17 cellular contexts compared by ENCODE assay signal in genomic region chr5:147359551-147359950, GRCh38.
DNase-seq lines count a peak whose midpoint lies in the region; FAIRE-seq and TF ChIP-seq lines count a peak whose summit lies in the region.
"Had no signal": no experiment of that assay in that cellular context is flagged by ENCODE, and none has a peak within 500 bp of the region (broad histone marks: within the 10 kb centered on the region; RNA-seq: fewer than 3 reads in every experiment).

No MANE protein-coding gene starts in this region.

- H3K9me3 ChIP-seq in Karpas-422 (ENCODE audit: low read length) = no peaks in the 10 kb centered on the region
- H3K9me3 ChIP-seq in astrocyte (ENCODE audit: insufficient read depth, low read depth, low read length) = no peaks in the 10 kb centered on the region
- no peaks in the 10 kb centered on the region for H3K9me3 ChIP-seq in effector memory CD4-positive, alpha-beta T cell (ENCODE audit: control insufficient read depth, low read length)
- H3K9me3 ChIP-seq: BLaER1 treated with 17β-estradiol and CSF1 and Interleukin-3, amounts not matched to agents 10 nM and 100 nM had no signal

- H3K36me3 Mint-ChIP-seq in astrocyte (ENCODE audit: low read depth, unreplicated experiment) = peaks cover 3% of the 10 kb centered on the region
- no peaks in the 10 kb centered on the region for H3K36me3 Mint-ChIP-seq in glutamatergic neuron (ENCODE audit: unreplicated experiment)
- H3K36me3 Mint-ChIP-seq: CD4-positive, CD25-positive, alpha-beta regulatory T cell had no signal

- no peaks in the 10 kb centered on the region for H4K20me1 ChIP-seq in Karpas-422 (ENCODE audit: insufficient read depth, low read depth, low read length)
- no peaks in the 10 kb centered on the region for H4K20me1 ChIP-seq in astrocyte (ENCODE audit: insufficient read depth, low read length)
- H4K20me1 ChIP-seq: BLaER1 treated with 17β-estradiol and CSF1 and Interleukin-3, amounts not matched to agents 10 nM and 100 nM had no signal

- no peaks in the 10 kb centered on the region for H3K9me3 Mint-ChIP-seq in astrocyte (ENCODE audit: unreplicated experiment)
- no peaks in the 10 kb centered on the region for H3K9me3 Mint-ChIP-seq in glutamatergic neuron (ENCODE audit: unreplicated experiment)
- H3K9me3 Mint-ChIP-seq: H9 had no signal

- H3K4me3 Mint-ChIP-seq in astrocyte (ENCODE audit: unreplicated experiment) (no peak overlapping the region), glutamatergic neuron (ENCODE audit: unreplicated experiment) (no peak overlapping the region)
- H3K4me3 Mint-ChIP-seq: CD4-positive, CD25-positive, alpha-beta regulatory T cell; H9 had no signal

- H3K4me1 ChIP-seq in Karpas-422 (ENCODE audit: low read length) (no peaks in the 10 kb centered on the region), astrocyte (ENCODE audit: insufficient read depth, low read length) (peaks cover 3% of the 10 kb centered on the region)
- H3K4me1 ChIP-seq in effector memory CD4-positive, alpha-beta T cell (ENCODE audit: control insufficient read depth, insufficient read depth, low read length, poor library complexity, severe bottlenecking) = no peaks in the 10 kb centered on the region
- H3K4me1 ChIP-seq: BLaER1 treated with 17β-estradiol and CSF1 and Interleukin-3, amounts not matched to agents 10 nM and 100 nM had no signal

- peak; percentile 6 for DNase-seq in Karpas-422
- DNase-seq in astrocyte (ENCODE audit: low read depth) = no peak
- DNase-seq in kidney tubule cell (ENCODE audit: low spot score) = peak; percentile 50
- peak; percentile 27 for DNase-seq in renal cortical epithelial cell (ENCODE audit: low read depth)
- no peak for DNase-seq in glutamatergic neuron
- no peak for DNase-seq in retina
- DNase-seq in effector memory CD4-positive, alpha-beta T cell = no peak
- DNase-seq in HT-29 (ENCODE audit: low spot score) = no peak
- DNase-seq: ACHN; CD4-positive, CD25-positive, alpha-beta regulatory T cell; DMS79; GOT3; H9 had no signal

- no peaks in the 10 kb centered on the region for H3K9me2 ChIP-seq in Karpas-422 (replicated peaks; ENCODE audit: insufficient read depth, low read length)

- no peak overlapping the region for H3K27ac ChIP-seq in Karpas-422 (ENCODE audit: low read length)
- no peak overlapping the region for H3K27ac ChIP-seq in astrocyte (ENCODE audit: low read depth, low read length)
- H3K27ac ChIP-seq in effector memory CD4-positive, alpha-beta T cell (ENCODE audit: insufficient read depth, low read length, poor library complexity, severe bottlenecking) = no peak overlapping the region
- H3K27ac ChIP-seq: BLaER1 treated with 17β-estradiol and CSF1 and Interleukin-3, amounts not matched to agents 10 nM and 100 nM had no signal

- H3K27me3 ChIP-seq in Karpas-422 (ENCODE audit: low read length) (no peaks in the 10 kb centered on the region), astrocyte (ENCODE audit: insufficient read depth, low read length) (no peaks in the 10 kb centered on the region)
- no peaks in the 10 kb centered on the region for H3K27me3 ChIP-seq in effector memory CD4-positive, alpha-beta T cell (replicated peaks; ENCODE audit: control insufficient read depth, insufficient read depth, low read length, poor library complexity, severe bottlenecking)
- H3K27me3 ChIP-seq: BLaER1 treated with 17β-estradiol and CSF1 and Interleukin-3, amounts not matched to agents 10 nM and 100 nM had no signal

- H3K27ac Mint-ChIP-seq in astrocyte (ENCODE audit: unreplicated experiment) = no peak overlapping the region
- no peak overlapping the region for H3K27ac Mint-ChIP-seq in glutamatergic neuron (ENCODE audit: unreplicated experiment)
- H3K27ac Mint-ChIP-seq: CD4-positive, CD25-positive, alpha-beta regulatory T cell; H9 had no signal

- peaks cover 8% of the 10 kb centered on the region for H3K4me1 Mint-ChIP-seq in astrocyte (ENCODE audit: low read depth, unreplicated experiment)
- H3K4me1 Mint-ChIP-seq in glutamatergic neuron (ENCODE audit: low read depth, unreplicated experiment) = peaks cover 11% of the 10 kb centered on the region
- H3K4me1 Mint-ChIP-seq: CD4-positive, CD25-positive, alpha-beta regulatory T cell had no signal

- no peak overlapping the region for H3K9ac ChIP-seq in Karpas-422 (ENCODE audit: low read length)
- H3K9ac ChIP-seq in astrocyte (ENCODE audit: low read length) = no peak overlapping the region
- H3K9ac ChIP-seq: BLaER1 treated with 17β-estradiol and CSF1 and Interleukin-3, amounts not matched to agents 10 nM and 100 nM had no signal

- no peak for FAIRE-seq in astrocyte (lab: Jason Lieb, UNC)
- FAIRE-seq: GM12878, GM18507, HepG2 had no signal

- H3K4me3 ChIP-seq in Karpas-422 (ENCODE audit: low read length) (no peak overlapping the region), astrocyte (ENCODE audit: insufficient read depth, low read depth, low read length) (no peak overlapping the region)
- no peak overlapping the region for H3K4me3 ChIP-seq in effector memory CD4-positive, alpha-beta T cell (ENCODE audit: insufficient read depth, low read depth, low read length, poor library complexity, severe bottlenecking)
- H3K4me3 ChIP-seq: BLaER1 treated with 17β-estradiol and CSF1 and Interleukin-3, amounts not matched to agents 10 nM and 100 nM; GM12878 had no signal

- TF ChIP-seq CTCF in astrocyte (IDR thresholded peaks at IDR 0.05; ENCODE audit: insufficient read depth, low read depth, low read length) (no peak), glutamatergic neuron (IDR thresholded peaks at IDR 0.05; ENCODE audit: partially characterized antibody, unreplicated experiment) (no peak)

- H3K27me3 Mint-ChIP-seq in astrocyte (ENCODE audit: low read depth, unreplicated experiment) (peaks cover 3% of the 10 kb centered on the region), glutamatergic neuron (ENCODE audit: unreplicated experiment) (peaks cover 3% of the 10 kb centered on the region)
- H3K27me3 Mint-ChIP-seq: CD4-positive, CD25-positive, alpha-beta regulatory T cell had no signal

- H2AFZ ChIP-seq in Karpas-422 (ENCODE audit: low read length) = no peak overlapping the region
- H2AFZ ChIP-seq in astrocyte (ENCODE audit: low read depth, low read length) = no peak overlapping the region

- H3K79me2 ChIP-seq in Karpas-422 (ENCODE audit: low read length) (no peaks in the 10 kb centered on the region), astrocyte (ENCODE audit: insufficient read depth, low read length) (no peaks in the 10 kb centered on the region)

- H3K36me3 ChIP-seq in Karpas-422 (ENCODE audit: insufficient read depth, low read length) = no peaks in the 10 kb centered on the region
- H3K36me3 ChIP-seq in astrocyte (ENCODE audit: insufficient read depth, low read length) = no peaks in the 10 kb centered on the region
- no peaks in the 10 kb centered on the region for H3K36me3 ChIP-seq in effector memory CD4-positive, alpha-beta T cell (ENCODE audit: control insufficient read depth, insufficient read depth, low read length)
- H3K36me3 ChIP-seq: BLaER1 treated with 17β-estradiol and CSF1 and Interleukin-3, amounts not matched to agents 10 nM and 100 nM had no signal

- no peak overlapping the region for H3K4me2 ChIP-seq in Karpas-422 (ENCODE audit: low read depth, low read length, poor library complexity, severe bottlenecking)
- H3K4me2 ChIP-seq in astrocyte (ENCODE audit: low read length) = peak overlapping the region; percentile 14
- H3K4me2 ChIP-seq: BLaER1 treated with 17β-estradiol and CSF1 and Interleukin-3, amounts not matched to agents 10 nM and 100 nM had no signal

Comparison
In these comparisons a context has a peak if more than half of its experiments do, and no peak if none do; other contexts are left out.
1. DNase-seq: peak in Karpas-422 (single experiment), kidney tubule cell (single experiment) and renal cortical epithelial cell (single experiment); none in astrocyte (single experiment), glutamatergic neuron (single experiment), retina (single experiment), effector memory CD4-positive, alpha-beta T cell (0 of 3) and HT-29 (single experiment).